ENCODE assay signal across 9 cellular contexts in the genomic region with DNA sequence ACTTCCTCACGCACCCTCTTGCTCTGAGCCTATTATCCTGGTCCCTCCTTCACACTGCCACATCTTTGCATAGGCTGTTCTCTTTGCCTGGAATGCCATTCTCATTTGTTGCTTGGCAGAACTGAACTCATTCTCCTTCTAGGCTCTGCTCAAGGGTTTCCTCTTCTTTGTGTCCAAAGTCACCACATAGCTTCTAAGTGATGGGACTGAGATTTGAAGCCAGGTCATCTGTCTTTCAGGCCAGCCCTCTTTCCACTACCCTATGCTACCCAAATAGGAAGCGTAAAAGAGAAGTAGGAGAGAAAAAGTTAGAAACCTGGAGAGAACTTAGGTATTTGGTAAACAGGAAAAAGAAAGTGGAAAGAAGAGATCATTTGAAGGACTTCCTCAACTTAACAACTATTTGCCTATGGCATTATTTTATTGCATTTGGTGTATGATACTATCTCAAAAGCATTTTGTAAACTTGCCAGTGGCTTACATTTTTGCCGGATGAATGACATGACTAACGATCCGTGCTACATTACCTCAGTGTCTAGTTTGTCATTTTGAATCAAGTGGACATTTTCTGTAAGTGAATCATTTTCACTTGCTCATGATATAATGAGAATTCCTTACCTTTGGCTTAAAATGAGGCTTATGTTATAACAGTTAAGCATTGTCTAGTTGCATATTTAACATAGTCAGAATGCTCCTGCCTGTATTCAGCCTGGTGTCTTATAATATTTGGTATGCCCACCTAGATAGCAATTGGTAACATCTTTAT. TPM values are rescaled to one million over a fixed set of nuclear protein-coding genes. Genes with fewer than 3 reads are reported as not detected.
DNase-seq lines count a peak whose midpoint lies in the region; ATAC-seq and TF ChIP-seq lines count a peak whose summit lies in the region.
"Had no signal": no experiment of that assay in that cellular context is flagged by ENCODE, and none has a peak within 500 bp of the region (broad histone marks: within the 10 kb centered on the region; RNA-seq: fewer than 3 reads in every experiment).

No MANE protein-coding gene starts in this region.

- H3K4me3 ChIP-seq in osteoblast (ENCODE audit: insufficient read depth, low read length), result peak overlapping the region; percentile 61

- no peaks in the 10 kb centered on the region for H3K36me3 ChIP-seq in osteoblast (ENCODE audit: insufficient read depth, low read length)

- H4K20me1 ChIP-seq in osteoblast (ENCODE audit: insufficient read depth, low read length), result no peaks in the 10 kb centered on the region

- H3K27ac ChIP-seq in osteoblast (ENCODE audit: low read depth, low read length), result peak overlapping the region; percentile 96

- peak; percentile 99 for DNase-seq in EL
- DNase-seq in NCI-H446 treated with DMSO at 0.1 percent for 48 hours (lab: John Stamatoyannopoulos, UW), result peak; percentile 92
- DNase-seq in dermis microvascular lymphatic vessel endothelial cell (ENCODE audit: low read depth in 2 of 2), result peak; percentile 90 to 95
- peak; percentile 85 for DNase-seq in osteoblast (ENCODE audit: insufficient read length, low spot score, missing footprints)
- DNase-seq in amygdala (lab: John Stamatoyannopoulos, UW), result no peak
- DNase-seq in ureter (ENCODE audit: low spot score), result no peak
- DNase-seq: activated naive CD8-positive, alpha-beta T cell treated with anti-CD3 and anti-CD28 coated beads, Interleukin-2, amount 10 ng/mL, durations not matched to agents 7 days and 5 days had no signal

- ATAC-seq in GM21529 (IDR thresholded peaks at IDR 0.05; ENCODE audit: unreplicated experiment), result no peak
- ATAC-seq in HG03095 (IDR thresholded peaks at IDR 0.05; ENCODE audit: unreplicated experiment), result no peak

- H3K4me1 ChIP-seq in osteoblast (ENCODE audit: insufficient read depth, low read length), result peaks cover 80% of the 10 kb centered on the region

- peaks cover 69% of the 10 kb centered on the region for H3K79me2 ChIP-seq in osteoblast (ENCODE audit: insufficient read depth, low read length)

- H3K4me2 ChIP-seq in osteoblast (ENCODE audit: insufficient read depth, low read length), result peak overlapping the region; percentile 90

- no peak overlapping the region for H2AFZ ChIP-seq in osteoblast (ENCODE audit: low read length)

- no peaks in the 10 kb centered on the region for H3K27me3 ChIP-seq in osteoblast (ENCODE audit: insufficient read depth, low read length)

- no peak for TF ChIP-seq CTCF in osteoblast (IDR thresholded peaks at IDR 0.05; ENCODE audit: extremely low read depth, low read depth, low read length)

- H3K9me3 ChIP-seq in osteoblast (ENCODE audit: low read depth, low read length), result no peaks in the 10 kb centered on the region

RNA-seq across cellular contexts. Expression of gene NF2, which starts 18.5 kb away (rescaled TPM):
- total RNA-seq in dermis microvascular lymphatic vessel endothelial cell, result 43.8 and 51.0 TPM in 2 replicates
- 72.7 and 84.0 TPM in 2 replicates for total RNA-seq in osteoblast
- 45.0 TPM for total RNA-seq in ureter

RNA-seq across cellular contexts. Expression of gene NIPSNAP1, which starts 41.0 kb away (rescaled TPM):
- total RNA-seq in dermis microvascular lymphatic vessel endothelial cell, result 32.2 and 39.3 TPM in 2 replicates
- 47.0 and 52.5 TPM in 2 replicates for total RNA-seq in osteoblast
- total RNA-seq in ureter, result 67.8 TPM

Comparison
In these comparisons a context has a peak if more than half of its experiments do, and no peak if none do; other contexts are left out.
1. DNase-seq: peak in EL (single experiment), NCI-H446 treated with DMSO at 0.1 percent for 48 hours (single experiment), dermis microvascular lymphatic vessel endothelial cell (2 of 2) and osteoblast (single experiment); none in amygdala (0 of 56) and ureter (single experiment).